Comparison of ENCODE assay signal across 2 cellular contexts in genomic region chr1:172400073-172400737, GRCh38.
TF ChIP-seq lines count a peak whose summit lies in the region.

No MANE protein-coding gene starts in this region.

TF ChIP-seq in K562, 482 proteins besides CTCF, POLR2A, EP300 and RAD21 (continues in another document):
- no peak for TF ChIP-seq ZNF197 (CRISPR knock-in tag; IDR thresholded peaks at IDR 0.05; ENCODE audit: low read depth)
- no peak for TF ChIP-seq ZNF639 (CRISPR knock-in tag; conservative IDR thresholded peaks at IDR 0.05 in 1 of 2, IDR thresholded peaks at IDR 0.05 in 1 of 2)
- TF ChIP-seq ZFP91 (CRISPR knock-in tag; IDR thresholded peaks at IDR 0.05) = no peak
- TF ChIP-seq HMG20A (CRISPR knock-in tag; conservative IDR thresholded peaks at IDR 0.05) = no peak
- no peak for TF ChIP-seq SMARCA4 (IDR thresholded peaks at IDR 0.05)
- TF ChIP-seq, protein P1, sequence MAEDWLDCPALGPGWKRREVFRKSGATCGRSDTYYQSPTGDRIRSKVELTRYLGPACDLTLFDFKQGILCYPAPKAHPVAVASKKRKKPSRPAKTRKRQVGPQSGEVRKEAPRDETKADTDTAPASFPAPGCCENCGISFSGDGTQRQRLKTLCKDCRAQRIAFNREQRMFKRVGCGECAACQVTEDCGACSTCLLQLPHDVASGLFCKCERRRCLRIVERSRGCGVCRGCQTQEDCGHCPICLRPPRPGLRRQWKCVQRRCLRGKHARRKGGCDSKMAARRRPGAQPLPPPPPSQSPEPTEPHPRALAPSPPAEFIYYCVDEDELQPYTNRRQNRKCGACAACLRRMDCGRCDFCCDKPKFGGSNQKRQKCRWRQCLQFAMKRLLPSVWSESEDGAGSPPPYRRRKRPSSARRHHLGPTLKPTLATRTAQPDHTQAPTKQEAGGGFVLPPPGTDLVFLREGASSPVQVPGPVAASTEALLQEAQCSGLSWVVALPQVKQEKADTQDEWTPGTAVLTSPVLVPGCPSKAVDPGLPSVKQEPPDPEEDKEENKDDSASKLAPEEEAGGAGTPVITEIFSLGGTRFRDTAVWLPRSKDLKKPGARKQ (CRISPR knock-in tag; IDR thresholded peaks at IDR 0.05) = no peak
- TF ChIP-seq ZNF668 (CRISPR knock-in tag; IDR thresholded peaks at IDR 0.05) = no peak
- TF ChIP-seq CEBPZ (IDR thresholded peaks at IDR 0.05; ENCODE audit: borderline replicate concordance, low read depth, low read length) = no peak
- TF ChIP-seq PCBP2 (IDR thresholded peaks at IDR 0.05; ENCODE audit: low read depth, low read length, poor library complexity, severe bottlenecking) = peak; percentile 68
- 0 out of 2 replicates have a peak, but pooled peaks have one; percentile 25 for TF ChIP-seq OTX1 (CRISPR knock-in tag; IDR thresholded peaks at IDR 0.05)
- no peak for TF ChIP-seq NUFIP1 (IDR thresholded peaks at IDR 0.05; ENCODE audit: partially characterized antibody)
- TF ChIP-seq ELF2 (CRISPR knock-in tag; IDR thresholded peaks at IDR 0.05) = no peak
- no peak for TF ChIP-seq TCF3 (CRISPR knock-in tag; IDR thresholded peaks at IDR 0.05)
- peak; percentile 64; the same call in 1 of the 2 replicates for TF ChIP-seq ZBTB26 (CRISPR knock-in tag; IDR thresholded peaks at IDR 0.05)
- no peak for TF ChIP-seq ZNF583 (CRISPR knock-in tag; IDR thresholded peaks at IDR 0.05)
- no peak for TF ChIP-seq ZNF780A (CRISPR knock-in tag; IDR thresholded peaks at IDR 0.05)
- no peak for TF ChIP-seq ZNF445 (CRISPR knock-in tag; IDR thresholded peaks at IDR 0.05; ENCODE audit: low read depth)
- no peak for TF ChIP-seq MCM5 (IDR thresholded peaks at IDR 0.05; ENCODE audit: low read depth)

TF ChIP-seq in GM12891, 5 proteins besides CTCF, POLR2A, EP300 and RAD21:
- TF ChIP-seq TAF1 (IDR thresholded peaks at IDR 0.05; ENCODE audit: low read depth, low read length) (no peak), POLR2AphosphoS5 (IDR thresholded peaks at IDR 0.05; ENCODE audit: low read depth, low read length) (no peak), SPI1 (IDR thresholded peaks at IDR 0.05; ENCODE audit: low read depth, low read length) (no peak), POU2F2 (IDR thresholded peaks at IDR 0.05; ENCODE audit: low read depth, low read length) (no peak), PAX5 (IDR thresholded peaks at IDR 0.05; ENCODE audit: insufficient read depth, low read length, severe bottlenecking) (no peak)
TF ChIP-seq in GM12891: peak in this region for 0.
